In genomic region chr6:125076482-125076742, GRCh38 we compare ENCODE assay signal across 28 cellular contexts.
"Had no signal": no experiment of that assay in that cellular context is flagged by ENCODE, and none has a peak within 500 bp of the region (broad histone marks: within the 10 kb centered on the region; RNA-seq: fewer than 3 reads in every experiment).

No MANE protein-coding gene starts in this region.

- H3K9ac ChIP-seq: neural progenitor cell, parathyroid adenoma had no signal

- DNase-seq: natural killer cell; occipital lobe; ovary; posterior cingulate gyrus; psoas muscle; right cardiac atrium; right lobe of liver; spleen; stimulated activated CD4-positive, alpha-beta T cell treated with anti-CD3 and anti-CD28 coated beads, Interleukin-12 subunit alpha, Interleukin-12 subunit beta, amount 100 ng/mL, for 4 hours; stimulated activated CD4-positive, alpha-beta T cell treated with anti-CD3 and anti-CD28 coated beads, Interleukin-1b, Interleukin-23, amount 100 ng/mL, for 48 hours; stimulated activated CD4-positive, alpha-beta T cell treated with anti-CD3 and anti-CD28 coated beads, Interleukin-4, amount 100 ng/mL, for 24 hours; stimulated activated naive B cell treated with anti-CD40 and anti-IgM and Interleukin-4, amounts not matched to agents 10 μg/mL and 1 μg/mL and 100 μg/mL, for 72 hours; stimulated activated naive CD4-positive, alpha-beta T cell treated with Interleukin-2 at 50 U/mL for 16 hours; stomach; thyroid gland; trophoblast cell; upper lobe of left lung had no signal

- H3K27ac ChIP-seq: neural progenitor cell, ovary, parathyroid adenoma, psoas muscle, right lobe of liver, skin epidermis, spleen, stomach, thoracic aorta, thyroid gland, tibial nerve, upper lobe of left lung, vagina had no signal

- H3K4me1 ChIP-seq: neural progenitor cell, psoas muscle, right lobe of liver, spleen, stomach, thyroid gland, tibial nerve, upper lobe of left lung, vagina had no signal

- H2AFZ ChIP-seq: neural progenitor cell, parathyroid adenoma had no signal

- H3K9me3 Mint-ChIP-seq: natural killer cell; nephron; neural progenitor cell; stimulated activated effector memory CD8-positive, alpha-beta T cell treated with anti-CD3 and anti-CD28 coated beads, Interleukin-12 subunit alpha, Interleukin-12 subunit beta, amount 100 ng/mL, for 72 hours; stimulated activated naive CD8-positive, alpha-beta T cell treated with anti-CD3 and anti-CD28 coated beads, Interleukin-15, Interleukin-2, amounts not matched to agents 100 ng/mL and 50 ng/mL, for 24 hours had no signal

- H3K9me3 ChIP-seq: ovary, psoas muscle, right lobe of liver, spleen, stomach, thoracic aorta, thyroid gland, tibial nerve, upper lobe of left lung, vagina had no signal

- H3K4me1 Mint-ChIP-seq: natural killer cell; stimulated activated effector memory CD8-positive, alpha-beta T cell treated with anti-CD3 and anti-CD28 coated beads, Interleukin-12 subunit alpha, Interleukin-12 subunit beta, amount 100 ng/mL, for 72 hours; stimulated activated naive B cell treated with anti-CD40 and anti-IgM and Interleukin-4, amounts not matched to agents 10 μg/mL and 1 μg/mL and 100 μg/mL, for 72 hours had no signal

- H3K36me3 Mint-ChIP-seq: natural killer cell; stimulated activated effector memory CD8-positive, alpha-beta T cell treated with anti-CD3 and anti-CD28 coated beads, Interleukin-12 subunit alpha, Interleukin-12 subunit beta, amount 100 ng/mL, for 72 hours; stimulated activated naive B cell treated with anti-CD40 and anti-IgM and Interleukin-4, amounts not matched to agents 10 μg/mL and 1 μg/mL and 100 μg/mL, for 72 hours had no signal

- H3K36me3 ChIP-seq: neural progenitor cell, ovary had no signal

- H3K4me3 ChIP-seq: neural progenitor cell, ovary, psoas muscle, right lobe of liver, skin epidermis, smooth muscle cell, spleen, stomach, thoracic aorta, thyroid gland, tibial nerve, upper lobe of left lung, vagina had no signal

- H3K4me2 ChIP-seq: neural progenitor cell, smooth muscle cell had no signal

- H3K27me3 Mint-ChIP-seq: progenitor cell of endocrine pancreas; stimulated activated naive B cell treated with anti-CD40 and anti-IgM and Interleukin-4, amounts not matched to agents 10 μg/mL and 1 μg/mL and 100 μg/mL, for 72 hours; stimulated activated naive CD8-positive, alpha-beta T cell treated with anti-CD3 and anti-CD28 coated beads, Interleukin-15, Interleukin-2, amounts not matched to agents 100 ng/mL and 50 ng/mL, for 24 hours had no signal

- H3K27me3 ChIP-seq: neural progenitor cell, ovary, right lobe of liver, spleen, stomach, thyroid gland, tibial nerve, upper lobe of left lung, vagina had no signal

- ATAC-seq: natural killer cell; psoas muscle; right cardiac atrium; right lobe of liver; stimulated activated effector memory CD8-positive, alpha-beta T cell treated with anti-CD3 and anti-CD28 coated beads, Interleukin-12 subunit alpha, Interleukin-12 subunit beta, amount 100 ng/mL, for 72 hours; stimulated activated naive B cell treated with anti-CD40 and anti-IgM and Interleukin-4, amounts not matched to agents 10 μg/mL and 1 μg/mL and 100 μg/mL, for 72 hours had no signal

- H3K4me3 Mint-ChIP-seq: natural killer cell; nephron; neural progenitor cell; stimulated activated effector memory CD8-positive, alpha-beta T cell treated with anti-CD3 and anti-CD28 coated beads, Interleukin-12 subunit alpha, Interleukin-12 subunit beta, amount 100 ng/mL, for 72 hours; stimulated activated naive B cell treated with anti-CD40 and anti-IgM and Interleukin-4, amounts not matched to agents 10 μg/mL and 1 μg/mL and 100 μg/mL, for 72 hours; stimulated activated naive CD8-positive, alpha-beta T cell treated with anti-CD3 and anti-CD28 coated beads, Interleukin-15, Interleukin-2, amounts not matched to agents 100 ng/mL and 50 ng/mL, for 24 hours had no signal

- H3K27ac Mint-ChIP-seq: natural killer cell; nephron; neural progenitor cell; progenitor cell of endocrine pancreas; stimulated activated effector memory CD8-positive, alpha-beta T cell treated with anti-CD3 and anti-CD28 coated beads, Interleukin-12 subunit alpha, Interleukin-12 subunit beta, amount 100 ng/mL, for 72 hours; stimulated activated naive B cell treated with anti-CD40 and anti-IgM and Interleukin-4, amounts not matched to agents 10 μg/mL and 1 μg/mL and 100 μg/mL, for 72 hours; stimulated activated naive CD8-positive, alpha-beta T cell treated with anti-CD3 and anti-CD28 coated beads, Interleukin-15, Interleukin-2, amounts not matched to agents 100 ng/mL and 50 ng/mL, for 24 hours had no signal
